ENCODE assay signal across 13 cellular contexts in genomic region chr15:98718426-98719168, GRCh38.
DNase-seq lines count a peak whose midpoint lies in the region; ATAC-seq and TF ChIP-seq lines count a peak whose summit lies in the region.
"Had no signal": no experiment of that assay in that cellular context is flagged by ENCODE, and none has a peak within 500 bp of the region (broad histone marks: within the 10 kb centered on the region; RNA-seq: fewer than 3 reads in every experiment).

No MANE protein-coding gene starts in this region.

- DNase-seq in GM12865 (ENCODE audit: low read depth) (peak; percentile 16), Panc1 (ENCODE audit: low read depth, low spot score) (no peak), glutamatergic neuron (no peak), T-helper 9 cell (no peak)
- DNase-seq in stimulated activated naive CD4-positive, alpha-beta T cell treated with Interleukin-2 at 50 U/mL for 16 hours (lab: John Stamatoyannopoulos, UW) = no peak
- DNase-seq: CD4-positive, alpha-beta T cell; GDM1; NCI-H510A treated with DMSO at 0.1 percent for 48 hours; posterior cingulate gyrus; stimulated activated CD4-positive, alpha-beta T cell treated with anti-CD3 and anti-CD28 coated beads, Interleukin-4, amount 100 ng/mL, for 1 hour; stimulated activated naive B cell treated with anti-CD40 and anti-IgM and Interleukin-4, amounts not matched to agents 10 μg/mL and 1 μg/mL and 100 μg/mL, for 72 hours had no signal

- peak overlapping the region; percentile 71 for H3K27ac ChIP-seq in Panc1 (ENCODE audit: low read length)

- peak overlapping the region; percentile 56 for H3K4me2 ChIP-seq in skeletal muscle satellite cell (ENCODE audit: low read length)

- no peaks in the 10 kb centered on the region for H3K36me3 ChIP-seq in Panc1 (ENCODE audit: control insufficient read depth, insufficient read depth, low read length)
- H3K36me3 ChIP-seq in skeletal muscle satellite cell (ENCODE audit: insufficient read depth, low read length) = no peaks in the 10 kb centered on the region

- TF ChIP-seq CTCF in GM12865 (IDR thresholded peaks at IDR 0.05; ENCODE audit: insufficient read depth, low read depth, low read length, missing control alignments) = no peak
- TF ChIP-seq CTCF in Panc1 (IDR thresholded peaks at IDR 0.05) = no peak
- TF ChIP-seq CTCF in glutamatergic neuron (IDR thresholded peaks at IDR 0.05; ENCODE audit: partially characterized antibody, unreplicated experiment) = no peak

- H3K27ac Mint-ChIP-seq in glutamatergic neuron (ENCODE audit: unreplicated experiment) = peak overlapping the region; percentile 76
- H3K27ac Mint-ChIP-seq: CD4-positive, alpha-beta T cell; stimulated activated naive B cell treated with anti-CD40 and anti-IgM and Interleukin-4, amounts not matched to agents 10 μg/mL and 1 μg/mL and 100 μg/mL, for 72 hours had no signal

- intact Hi-C loops in Panc1 (cut with micrococcal nuclease; ENCODE audit: unreplicated experiment) = no loop called here

- peak overlapping the region; percentile 66 for H3K4me3 Mint-ChIP-seq in glutamatergic neuron (ENCODE audit: unreplicated experiment)
- H3K4me3 Mint-ChIP-seq: CD4-positive, alpha-beta T cell; stimulated activated naive B cell treated with anti-CD40 and anti-IgM and Interleukin-4, amounts not matched to agents 10 μg/mL and 1 μg/mL and 100 μg/mL, for 72 hours had no signal

- peaks cover 9% of the 10 kb centered on the region for H3K9me3 Mint-ChIP-seq in glutamatergic neuron (ENCODE audit: unreplicated experiment)
- H3K9me3 Mint-ChIP-seq: CD4-positive, alpha-beta T cell; stimulated activated naive B cell treated with anti-CD40 and anti-IgM and Interleukin-4, amounts not matched to agents 10 μg/mL and 1 μg/mL and 100 μg/mL, for 72 hours had no signal

- H3K27me3 ChIP-seq in Panc1 (ENCODE audit: control insufficient read depth, insufficient read depth, low read length) (no peaks in the 10 kb centered on the region), skeletal muscle satellite cell (ENCODE audit: control insufficient read depth, insufficient read depth, low read length) (no peaks in the 10 kb centered on the region)

- CTCF ChIA-PET in Panc1 (lab: Charles Lee) = interaction anchor here (0.6 to 0.7 kb wide), 2 partner anchors 8 to 443 kb away, joined by 3 to 9 read pairs; no protein-coding TSS in a partner anchor

- H3K4me1 Mint-ChIP-seq in glutamatergic neuron (ENCODE audit: low read depth, unreplicated experiment) = peaks cover 72% of the 10 kb centered on the region

- BruUV-seq in Panc1 (replicated peaks; lab: Mats Ljungman, UMichigan) = no TSS peak

- peaks cover 13% of the 10 kb centered on the region for H3K27me3 Mint-ChIP-seq in glutamatergic neuron (ENCODE audit: unreplicated experiment)
- H3K27me3 Mint-ChIP-seq: CD4-positive, alpha-beta T cell; stimulated activated naive B cell treated with anti-CD40 and anti-IgM and Interleukin-4, amounts not matched to agents 10 μg/mL and 1 μg/mL and 100 μg/mL, for 72 hours had no signal

- in situ Hi-C loops in Panc1 (cut with HindIII; ENCODE audit: low pct_unique_long_range_greater_than_20kb, low sequenced_read_pairs) = no loop called here

- H3K9me3 ChIP-seq in Panc1 (ENCODE audit: control insufficient read depth, insufficient read depth, low read depth, low read length) (no peaks in the 10 kb centered on the region), skeletal muscle satellite cell (replicated peaks; ENCODE audit: low read length) (no peaks in the 10 kb centered on the region)

- ATAC-seq in Panc1 (no peak), HG03571 (IDR thresholded peaks at IDR 0.05; ENCODE audit: unreplicated experiment) (no peak)
- ATAC-seq: stimulated activated naive B cell treated with anti-CD40 and anti-IgM and Interleukin-4, amounts not matched to agents 10 μg/mL and 1 μg/mL and 100 μg/mL, for 72 hours had no signal

- POLR2A ChIA-PET in Panc1 (lab: Charles Lee) = no interaction called here

- H3K4me1 ChIP-seq in Panc1 (ENCODE audit: control insufficient read depth, insufficient read depth, low read length) (peaks cover 83% of the 10 kb centered on the region), skeletal muscle satellite cell (ENCODE audit: control insufficient read depth, insufficient read depth, low read length) (peaks cover 39% of the 10 kb centered on the region)

- H3K4me3 ChIP-seq in GM12865 (ENCODE audit: low read depth, low read length) (no peak overlapping the region), Panc1 (ENCODE audit: low read depth in 2 of 2, low read length in 2 of 2) (peak overlapping the region in 1 of 2 experiments; percentile 25; a peak in 1 of 4 replicates), skeletal muscle satellite cell (ENCODE audit: low read length) (peak overlapping the region; percentile 36)

- H3K9ac ChIP-seq in skeletal muscle satellite cell (ENCODE audit: low read depth, low read length) = peak overlapping the region; percentile 12

- no peaks in the 10 kb centered on the region for H3K36me3 Mint-ChIP-seq in glutamatergic neuron (ENCODE audit: unreplicated experiment)
- H3K36me3 Mint-ChIP-seq: stimulated activated naive B cell treated with anti-CD40 and anti-IgM and Interleukin-4, amounts not matched to agents 10 μg/mL and 1 μg/mL and 100 μg/mL, for 72 hours had no signal
